26 cellular contexts compared by ENCODE assay signal in the genomic region with DNA sequence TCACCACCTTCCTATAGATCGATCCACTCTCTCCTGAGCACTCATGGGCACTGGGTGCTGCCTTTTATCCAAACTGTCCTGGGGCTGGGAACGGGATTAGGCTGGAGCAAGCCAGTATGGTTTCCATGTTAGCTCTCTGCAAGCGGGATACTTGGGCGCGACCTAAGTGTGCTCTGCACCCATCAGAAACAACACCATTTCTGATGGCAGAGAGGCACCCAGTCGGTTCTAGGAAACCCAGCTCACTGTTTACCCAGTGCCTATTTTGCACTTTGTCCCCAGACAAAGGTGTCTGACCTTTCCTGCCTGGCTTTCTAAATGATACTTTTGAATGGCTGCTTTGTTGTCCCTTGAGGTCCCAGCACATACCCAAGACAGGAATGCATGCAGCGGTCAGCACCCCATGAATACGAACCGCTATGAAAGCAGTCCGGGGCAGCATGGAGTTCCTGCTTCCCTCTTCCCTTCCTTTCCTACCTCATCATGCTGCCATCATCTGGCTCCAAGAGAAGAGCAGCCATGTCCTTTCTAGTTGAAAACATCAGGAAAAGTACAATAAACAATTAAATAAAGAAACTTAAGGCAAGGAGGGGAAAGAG.
"Had no signal": no experiment of that assay in that cellular context is flagged by ENCODE, and none has a peak within 500 bp of the region (broad histone marks: within the 10 kb centered on the region; RNA-seq: fewer than 3 reads in every experiment).

No MANE protein-coding gene starts in this region.

- H3K4me1 ChIP-seq: thyroid gland had no signal

- H3K9me3 Mint-ChIP-seq: activated T-cell treated with anti-CD3 and anti-CD28 coated beads, Interleukin-2, amount 50 U/mL, for 72 hours; central memory CD8-positive, alpha-beta T cell; dendritic cell treated with granulocyte-macrophage colony-stimulating factor and Interleukin-4, amounts not matched to agents 40 ng/mL and 50 ng/mL, for 4 days had no signal

- H3K36me3 Mint-ChIP-seq: activated CD8-positive, alpha-beta memory T cell treated with anti-CD3 and anti-CD28 coated beads, Interleukin-2, amount 10 ng/mL, durations not matched to agents 7 days and 5 days; activated naive CD8-positive, alpha-beta T cell; naive thymus-derived CD4-positive, alpha-beta T cell; stimulated activated memory B cell treated with anti-CD40 and anti-IgM and Interleukin-4, amounts not matched to agents 10 μg/mL and 1 μg/mL and 100 μg/mL, for 72 hours had no signal

- H3K9me3 ChIP-seq: esophagus squamous epithelium, stomach, thyroid gland, upper lobe of left lung, vagina had no signal

- ATAC-seq: activated CD8-positive, alpha-beta memory T cell treated with anti-CD3 and anti-CD28 coated beads, Interleukin-2, amount 10 ng/mL, durations not matched to agents 7 days and 5 days; activated CD8-positive, alpha-beta T cell treated with anti-CD3 and anti-CD28 coated beads, Interleukin-2, amount 10 ng/mL, durations not matched to agents 7 days and 5 days; activated T-cell treated with anti-CD3 and anti-CD28 coated beads, Interleukin-2, amount 50 U/mL, for 72 hours; left ventricle myocardium superior; naive thymus-derived CD4-positive, alpha-beta T cell; sciatic nerve; stimulated activated memory B cell treated with anti-CD40 and anti-IgM and Interleukin-4, amounts not matched to agents 10 μg/mL and 1 μg/mL and 100 μg/mL, for 72 hours; T-helper 17 cell had no signal

- H3K27me3 ChIP-seq: stomach, thyroid gland, upper lobe of left lung, vagina had no signal

- H3K27ac Mint-ChIP-seq: activated CD8-positive, alpha-beta memory T cell treated with anti-CD3 and anti-CD28 coated beads, Interleukin-2, amount 10 ng/mL, durations not matched to agents 7 days and 5 days; activated CD8-positive, alpha-beta T cell treated with anti-CD3 and anti-CD28 coated beads, Interleukin-2, amount 10 ng/mL, durations not matched to agents 7 days and 5 days; activated naive CD8-positive, alpha-beta T cell; activated T-cell treated with anti-CD3 and anti-CD28 coated beads, Interleukin-2, amount 50 U/mL, for 72 hours; dendritic cell treated with granulocyte-macrophage colony-stimulating factor and Interleukin-4, amounts not matched to agents 40 ng/mL and 50 ng/mL, for 4 days; naive thymus-derived CD4-positive, alpha-beta T cell; stimulated activated memory B cell treated with anti-CD40 and anti-IgM and Interleukin-4, amounts not matched to agents 10 μg/mL and 1 μg/mL and 100 μg/mL, for 72 hours; T-helper 17 cell had no signal

- DNase-seq: activated CD4-positive, alpha-beta T cell treated with anti-CD3 and anti-CD28 coated beads for 1 hour; activated CD8-positive, alpha-beta memory T cell treated with anti-CD3 and anti-CD28 coated beads, Interleukin-2, amount 10 ng/mL, durations not matched to agents 7 days and 5 days; activated CD8-positive, alpha-beta T cell treated with anti-CD3 and anti-CD28 coated beads, Interleukin-2, amount 10 ng/mL, durations not matched to agents 7 days and 5 days; activated naive CD4-positive, alpha-beta T cell; activated T-cell treated with anti-CD3 and anti-CD28 coated beads, Interleukin-2, amount 50 U/mL, for 72 hours; anterior cingulate cortex; esophagus squamous epithelium; foreskin melanocyte; left ventricle myocardium superior; mammary epithelial cell; naive thymus-derived CD4-positive, alpha-beta T cell; stimulated activated CD4-positive, alpha-beta T cell treated with anti-CD3 and anti-CD28 coated beads, Interleukin-4, amount 100 ng/mL, for 4 hours; stimulated activated CD8-positive, alpha-beta memory T cell treated with anti-CD3 and anti-CD28 coated beads, Interleukin-4, amount 100 ng/mL, for 48 hours; stomach; SW 1271; T-helper 17 cell; thyroid gland had no signal

- H3K36me3 ChIP-seq: esophagus squamous epithelium, stomach, thyroid gland, upper lobe of left lung, vagina had no signal

- H3K27ac ChIP-seq: epithelial cell of prostate, esophagus squamous epithelium, skin epidermis, stomach, thyroid gland, upper lobe of left lung, vagina had no signal

- H3K4me3 ChIP-seq: esophagus squamous epithelium, skin epidermis, stomach, thyroid gland, upper lobe of left lung, vagina had no signal

- H3K4me1 Mint-ChIP-seq: activated CD8-positive, alpha-beta memory T cell treated with anti-CD3 and anti-CD28 coated beads, Interleukin-2, amount 10 ng/mL, durations not matched to agents 7 days and 5 days; central memory CD8-positive, alpha-beta T cell; naive thymus-derived CD4-positive, alpha-beta T cell; stimulated activated memory B cell treated with anti-CD40 and anti-IgM and Interleukin-4, amounts not matched to agents 10 μg/mL and 1 μg/mL and 100 μg/mL, for 72 hours; T-helper 17 cell had no signal

- H3K4me3 Mint-ChIP-seq: activated CD8-positive, alpha-beta memory T cell treated with anti-CD3 and anti-CD28 coated beads, Interleukin-2, amount 10 ng/mL, durations not matched to agents 7 days and 5 days; activated CD8-positive, alpha-beta T cell treated with anti-CD3 and anti-CD28 coated beads, Interleukin-2, amount 10 ng/mL, durations not matched to agents 7 days and 5 days; activated naive CD8-positive, alpha-beta T cell; activated T-cell treated with anti-CD3 and anti-CD28 coated beads, Interleukin-2, amount 50 U/mL, for 72 hours; central memory CD8-positive, alpha-beta T cell; dendritic cell treated with granulocyte-macrophage colony-stimulating factor and Interleukin-4, amounts not matched to agents 40 ng/mL and 50 ng/mL, for 4 days; naive thymus-derived CD4-positive, alpha-beta T cell; stimulated activated memory B cell treated with anti-CD40 and anti-IgM and Interleukin-4, amounts not matched to agents 10 μg/mL and 1 μg/mL and 100 μg/mL, for 72 hours; T-helper 17 cell had no signal
